8 cellular contexts compared by ENCODE assay signal in genomic region chr6:26305097-26305841, GRCh38. TPM values are rescaled to one million over a fixed set of nuclear protein-coding genes. Genes with fewer than 3 reads are reported as not detected.
DNase-seq lines count a peak whose midpoint lies in the region; ATAC-seq, FAIRE-seq and TF ChIP-seq lines count a peak whose summit lies in the region.

No MANE protein-coding gene starts in this region.

- no peak for FAIRE-seq in D721Med (lab: Jason Lieb, UNC)

- in situ Hi-C loops in SK-MEL-5 (cut with HindIII; ENCODE audit: low pct_unique_long_range_greater_than_20kb, low sequenced_read_pairs): no loop called here

- peak overlapping the region; percentile 38 for H3K27ac ChIP-seq in right cardiac atrium (ENCODE audit: low read length)

- DNase-seq in EH (ENCODE audit: low read depth): peak; percentile 83
- DNase-seq in SK-MEL-5 (ENCODE audit: low read depth, low spot score): peak; percentile 89
- peak in 32 of 58 donors; percentile 5 to 71 (median 36) for DNase-seq in anterior cingulate cortex (lab: John Stamatoyannopoulos, UW)
- DNase-seq in right cardiac atrium: peak; percentile 74 to 84 (median 75)
- peak; percentile 72 for DNase-seq in retina
- no peak for DNase-seq in D721Med (ENCODE audit: insufficient read length, low spot score)

- H3K4me3 ChIP-seq in right cardiac atrium (ENCODE audit: low read length): peak overlapping the region; percentile 63

- no peak for TF ChIP-seq CTCF in D721Med (IDR thresholded peaks at IDR 0.05; ENCODE audit: insufficient read depth, missing control alignments)

- intact Hi-C loops in right cardiac atrium (cut with DNase I): no loop called here

- H3K4me1 ChIP-seq in right cardiac atrium (ENCODE audit: control insufficient read depth, insufficient read depth, low read length): no peaks in the 10 kb centered on the region

- H3K27me3 ChIP-seq in right cardiac atrium (ENCODE audit: control insufficient read depth, insufficient read depth): no peaks in the 10 kb centered on the region

- ATAC-seq in HG02884 (IDR thresholded peaks at IDR 0.05; ENCODE audit: unreplicated experiment) (peak; percentile 46), right cardiac atrium (peak; percentile 80 to 95), HG03196 (IDR thresholded peaks at IDR 0.05; ENCODE audit: unreplicated experiment) (no peak)

- 9% methylated on average over 22 of the region's 22 CpGs for WGBS in right cardiac atrium

- no peaks in the 10 kb centered on the region for H3K9me3 ChIP-seq in right cardiac atrium (ENCODE audit: control insufficient read depth, low read length)

RNA-seq across cellular contexts. Expression of gene BTN3A2, which starts 59.7 kb away (rescaled TPM):
- total RNA-seq in SK-MEL-5 (2014; rRNA removed; shearing (Covaris generic)): 50.9 and 54.3 TPM in 2 replicates
- 51.2 and 68.9 TPM in 2 replicates for polyA plus RNA-seq in SK-MEL-5 (2015; cell fraction: cytosol; rRNA removed)
- polyA plus RNA-seq in SK-MEL-5 (2015; cell fraction: nucleus; rRNA removed): 87.7 and 103 TPM in 2 replicates
- 10 to 100 TPM in 3 of 4 donors, 1 to 10 TPM in 1; 7.2 to 24.3 (median 14.2) TPM for total RNA-seq in right cardiac atrium
- polyA plus RNA-seq in right cardiac atrium: 7.8 TPM
